33 cellular contexts compared by ENCODE assay signal in genomic region chr1:186086583-186086982, GRCh38.
"Had no signal": no experiment of that assay in that cellular context is flagged by ENCODE, and none has a peak within 500 bp of the region (broad histone marks: within the 10 kb centered on the region; RNA-seq: fewer than 3 reads in every experiment).

No MANE protein-coding gene starts in this region.

- H3K27ac ChIP-seq: adrenal gland, ascending aorta, body of pancreas, brain microvascular endothelial cell, breast epithelium, cardiac muscle cell had no signal

- DNase-seq: activated effector memory CD4-positive, alpha-beta T cell treated with anti-CD3 and anti-CD28 coated beads, Interleukin-2, amount 50 U/mL, for 16 hours; activated effector memory CD4-positive, alpha-beta T cell treated with Interleukin-2 at 50 U/mL for 16 hours; activated gamma-delta T cell; activated gamma-delta T cell treated with Interleukin-2 at 50 U/mL for 16 hours; activated naive CD4-positive, alpha-beta T cell; activated naive CD4-positive, alpha-beta T cell treated with anti-CD3 and anti-CD28 coated beads for 36 hours; activated naive CD4-positive, alpha-beta T cell treated with anti-CD3 and anti-CD28 coated beads, Interleukin-2, amount 10 ng/mL, durations not matched to agents 7 days and 5 days; activated naive CD4-positive, alpha-beta T cell treated with anti-CD3 and anti-CD28 coated beads, Interleukin-2, amount 50 U/mL, for 16 hours; activated naive CD4-positive, alpha-beta T cell treated with Interleukin-2 at 50 U/mL for 16 hours; activated naive CD8-positive, alpha-beta T cell treated with anti-CD3 and anti-CD28 coated beads for 36 hours; activated naive CD8-positive, alpha-beta T cell treated with anti-CD3 and anti-CD28 coated beads, Interleukin-2, amount 10 ng/mL, durations not matched to agents 7 days and 5 days; activated naive CD8-positive, alpha-beta T cell treated with anti-CD3 and anti-CD28 coated beads, Interleukin-2, amount 50 U/mL, for 24 hours; activated T-cell treated with anti-CD3 and anti-CD28 coated beads, Interleukin-2, amount 50 U/mL, for 24 hours; activated T-cell treated with anti-CD3 and anti-CD28 coated beads, Interleukin-2, amount 50 U/mL, for 4 hours; activated T-cell treated with anti-CD3 and anti-CD28 coated beads, Interleukin-2, amount 50 U/mL, for 48 hours; activated T-cell treated with anti-CD3 and anti-CD28 coated beads, Interleukin-2, amount 50 U/mL, for 72 hours; adrenal gland; amniotic stem cell; amygdala; anterior cingulate cortex; aorta; body of pancreas; brain microvascular endothelial cell; caudate nucleus; central memory CD4-positive, alpha-beta T cell; cerebellar nuclear complex had no signal

- H3K27me3 ChIP-seq: adrenal gland, ascending aorta, body of pancreas, brain microvascular endothelial cell, breast epithelium, cardiac muscle cell had no signal

- FAIRE-seq: astrocyte, bronchial epithelial cell had no signal

- H3K36me3 ChIP-seq: adrenal gland, brain microvascular endothelial cell, breast epithelium had no signal

- H3K4me3 ChIP-seq: adrenal gland, ascending aorta, body of pancreas, breast epithelium, cardiac muscle cell had no signal

- ATAC-seq: activated naive CD4-positive, alpha-beta T cell treated with anti-CD3 and anti-CD28 coated beads, Interleukin-2, amount 50 U/mL, for 72 hours; activated naive CD8-positive, alpha-beta T cell treated with anti-CD3 and anti-CD28 coated beads, Interleukin-2, amount 50 U/mL, for 24 hours; activated T-cell treated with anti-CD3 and anti-CD28 coated beads, Interleukin-2, amount 50 U/mL, for 4 hours; activated T-cell treated with anti-CD3 and anti-CD28 coated beads, Interleukin-2, amount 50 U/mL, for 72 hours; activated T-helper 17 cell treated with anti-CD3 and anti-CD28 coated beads, Interleukin-2, amount 50 U/mL, for 72 hours; body of pancreas had no signal

- H3K9me3 ChIP-seq: adrenal gland, ascending aorta, body of pancreas, breast epithelium had no signal

- H3K4me1 ChIP-seq: adrenal gland, body of pancreas, breast epithelium had no signal
